ENCODE assay signal across 18 cellular contexts in the genomic region with DNA sequence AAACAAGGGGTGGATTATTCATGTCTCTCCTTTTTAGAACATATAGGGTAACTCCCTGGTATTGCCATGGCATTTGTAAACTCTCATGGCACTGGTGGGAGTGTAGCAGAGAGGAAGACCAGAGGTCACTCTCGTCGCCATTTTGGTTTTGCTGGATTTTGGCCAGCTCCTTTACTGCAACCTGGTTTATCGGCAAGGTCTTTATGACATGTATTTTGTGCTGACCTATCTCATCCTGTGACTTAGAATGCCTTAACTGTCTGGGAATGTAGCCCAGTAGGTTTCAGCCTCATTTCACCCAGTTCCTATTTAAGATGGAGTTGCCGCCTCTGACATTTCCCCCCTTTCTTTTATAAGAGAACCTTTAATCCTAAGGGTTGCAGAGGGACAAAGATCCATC. TPM values are rescaled to one million over a fixed set of nuclear protein-coding genes. Genes with fewer than 3 reads are reported as not detected.
A peak's percentile ranks its signal among the peaks of the same experiment; 100 is the strongest.
DNase-seq lines count a peak whose midpoint lies in the region; ATAC-seq and TF ChIP-seq lines count a peak whose summit lies in the region.
"Had no signal": no experiment of that assay in that cellular context is flagged by ENCODE, and none has a peak within 500 bp of the region (broad histone marks: within the 10 kb centered on the region; RNA-seq: fewer than 3 reads in every experiment).

No MANE protein-coding gene starts in this region.

- H3K4me3 Mint-ChIP-seq in naive thymus-derived CD4-positive, alpha-beta T cell, result no peak overlapping the region

- CTCF ChIA-PET in naive thymus-derived CD4-positive, alpha-beta T cell (lab: Charles Lee), result no interaction called here

- in situ Hi-C loops in G401 (cut with HindIII; ENCODE audit: low sequenced_read_pairs), result no loop called here

- H3K27me3 ChIP-seq in naive thymus-derived CD4-positive, alpha-beta T cell (ENCODE audit: control insufficient read depth in 2 of 2, insufficient read depth in 2 of 2, low read length in 2 of 2), result no peaks in the 10 kb centered on the region
- H3K27me3 ChIP-seq: brain microvascular endothelial cell, gastroesophageal sphincter had no signal

- DNase-seq in G401 (ENCODE audit: low spot score) (peak; percentile 11), RPMI7951 (ENCODE audit: low read depth) (peak; percentile 77), epithelial cell of prostate (ENCODE audit: low read depth, low spot score) (peak; percentile 39), renal cortical epithelial cell (ENCODE audit: low read depth) (peak; percentile 47), GM20000 (ENCODE audit: low spot score) (no peak)
- no peak for DNase-seq in naive thymus-derived CD4-positive, alpha-beta T cell
- DNase-seq: activated T-cell treated with anti-CD3 and anti-CD28 coated beads, Interleukin-2, amount 50 U/mL, for 48 hours; brain microvascular endothelial cell; COR-L47; MM.1S; mucosa of descending colon; NCI-H187 treated with DMSO at 0.1 percent for 48 hours; NK-92 treated with Interleukin-12 subunit alpha and Interleukin-12 subunit beta, amount 100 ng/mL, for 24 hours; retina; SK-N-SH had no signal

- POLR2A ChIA-PET in naive thymus-derived CD4-positive, alpha-beta T cell (lab: Charles Lee), result no interaction called here

- intact Hi-C loops in naive thymus-derived CD4-positive, alpha-beta T cell (cut with micrococcal nuclease), result no loop called here

- no peaks in the 10 kb centered on the region for H3K4me1 Mint-ChIP-seq in naive thymus-derived CD4-positive, alpha-beta T cell

- H3K4me3 ChIP-seq in naive thymus-derived CD4-positive, alpha-beta T cell (ENCODE audit: low read length), result no peak overlapping the region
- H3K4me3 ChIP-seq: gastroesophageal sphincter, mucosa of descending colon had no signal

- H3K4me1 ChIP-seq in naive thymus-derived CD4-positive, alpha-beta T cell (ENCODE audit: control insufficient read depth in 2 of 2, insufficient read depth in 2 of 2, low read length in 2 of 2), result no peaks in the 10 kb centered on the region

- no peak overlapping the region for H3K27ac ChIP-seq in epithelial cell of prostate
- no peak overlapping the region for H3K27ac ChIP-seq in naive thymus-derived CD4-positive, alpha-beta T cell (ENCODE audit: low read depth, low read length)
- H3K27ac ChIP-seq: brain microvascular endothelial cell had no signal

- peaks cover 0 to 19% (median 2%) of the 10 kb centered on the region in 11 donors for H3K9me3 Mint-ChIP-seq in naive thymus-derived CD4-positive, alpha-beta T cell
- H3K9me3 Mint-ChIP-seq: activated naive CD4-positive, alpha-beta T cell treated with anti-CD3 and anti-CD28 coated beads, Interleukin-2, amount 50 U/mL, for 72 hours had no signal

- ATAC-seq in naive thymus-derived CD4-positive, alpha-beta T cell, result no peak
- no peak for ATAC-seq in HG02763 (IDR thresholded peaks at IDR 0.05; ENCODE audit: unreplicated experiment)
- ATAC-seq: activated naive CD4-positive, alpha-beta T cell treated with anti-CD3 and anti-CD28 coated beads, Interleukin-2, amount 50 U/mL, for 72 hours; gastroesophageal sphincter; mucosa of descending colon had no signal

- H3K27ac Mint-ChIP-seq in naive thymus-derived CD4-positive, alpha-beta T cell, result no peak overlapping the region
- H3K27ac Mint-ChIP-seq: activated naive CD4-positive, alpha-beta T cell treated with anti-CD3 and anti-CD28 coated beads, Interleukin-2, amount 50 U/mL, for 72 hours had no signal

- no peaks in the 10 kb centered on the region for H3K9me3 ChIP-seq in naive thymus-derived CD4-positive, alpha-beta T cell (ENCODE audit: control insufficient read depth in 2 of 3, low read length in 3 of 3)
- H3K9me3 ChIP-seq: gastroesophageal sphincter, mucosa of descending colon, SK-N-SH had no signal

- H3K36me3 Mint-ChIP-seq in naive thymus-derived CD4-positive, alpha-beta T cell, result peaks cover 0 to 16% (median 5%) of the 10 kb centered on the region in 5 donors

- H3K36me3 ChIP-seq in naive thymus-derived CD4-positive, alpha-beta T cell (ENCODE audit: control insufficient read depth in 2 of 3, insufficient read depth in 3 of 3, low read length in 3 of 3), result no peaks in the 10 kb centered on the region
- H3K36me3 ChIP-seq: brain microvascular endothelial cell, gastroesophageal sphincter had no signal

- TF ChIP-seq CTCF in GM20000 (IDR thresholded peaks at IDR 0.05; ENCODE audit: extremely low read depth, missing control alignments), result no peak

- peaks cover 0 to 9% (median 0%) of the 10 kb centered on the region in 5 donors for H3K27me3 Mint-ChIP-seq in naive thymus-derived CD4-positive, alpha-beta T cell

RNA-seq across cellular contexts. Expression of a gene that starts 45.8 kb away (rescaled TPM):
- not detected in 2 replicates for total RNA-seq in G401 (2014; rRNA removed; shearing (Covaris generic))
- total RNA-seq in RPMI7951 (2014; rRNA removed; shearing (Covaris generic)), result 8.5 and 11.5 TPM in 2 replicates
- 27.0 and 48.1 TPM in 2 replicates for total RNA-seq in renal cortical epithelial cell
- 10 to 100 TPM in 2 of 5 experiments, 1 to 10 TPM in 3; 1.4 to 37.3 (median 1.9) TPM for total RNA-seq in naive thymus-derived CD4-positive, alpha-beta T cell
- 1 to 10 TPM; 2.5 to 4.4 TPM for polyA plus RNA-seq in naive thymus-derived CD4-positive, alpha-beta T cell

Comparison
In these comparisons a context has a peak if more than half of its experiments do, and no peak if none do; other contexts are left out.
1. DNase-seq: peak in G401 (single experiment), RPMI7951 (single experiment), epithelial cell of prostate (single experiment) and renal cortical epithelial cell (single experiment); none in naive thymus-derived CD4-positive, alpha-beta T cell (0 of 9) and GM20000 (single experiment).